Comparison of ENCODE assay signal across 16 cellular contexts in genomic region chr18:75694292-75694691, GRCh38.
"Had no signal": no experiment of that assay in that cellular context is flagged by ENCODE, and none has a peak within 500 bp of the region (broad histone marks: within the 10 kb centered on the region; RNA-seq: fewer than 3 reads in every experiment).

No MANE protein-coding gene starts in this region.

- H3K9me3 Mint-ChIP-seq: activated CD4-positive, alpha-beta memory T cell treated with anti-CD3 and anti-CD28 coated beads for 36 hours; activated naive CD8-positive, alpha-beta T cell treated with anti-CD3 and anti-CD28 coated beads for 36 hours; nephron progenitor cell; stimulated activated naive CD8-positive, alpha-beta T cell treated with anti-CD3 and anti-CD28 coated beads, Interleukin-15, Interleukin-2, amounts not matched to agents 100 ng/mL and 50 ng/mL, for 24 hours had no signal

- DNase-seq: activated CD4-positive, alpha-beta memory T cell treated with anti-CD3 and anti-CD28 coated beads for 36 hours; activated CD4-positive, alpha-beta T cell treated with anti-CD3 and anti-CD28 coated beads for 48 hours; activated naive CD4-positive, alpha-beta T cell treated with Interleukin-2 at 50 U/mL for 16 hours; activated naive CD8-positive, alpha-beta T cell treated with anti-CD3 and anti-CD28 coated beads for 36 hours; activated T-cell treated with anti-CD3 and anti-CD28 coated beads, Interleukin-2, amount 50 U/mL, for 48 hours; colonic mucosa; left colon; nephron progenitor cell; right cardiac atrium; stimulated activated CD4-positive, alpha-beta T cell treated with anti-CD3 and anti-CD28 coated beads, Interleukin-12 subunit alpha, Interleukin-12 subunit beta, amount 100 ng/mL, for 4 hours; stimulated activated CD4-positive, alpha-beta T cell treated with anti-CD3 and anti-CD28 coated beads, Interleukin-4, amount 100 ng/mL, for 4 hours; substantia nigra; thyroid gland; upper lobe of right lung had no signal

- H3K4me3 Mint-ChIP-seq: activated CD4-positive, alpha-beta memory T cell treated with anti-CD3 and anti-CD28 coated beads for 36 hours; activated naive CD8-positive, alpha-beta T cell treated with anti-CD3 and anti-CD28 coated beads for 36 hours; memory B cell; nephron progenitor cell; stimulated activated naive CD8-positive, alpha-beta T cell treated with anti-CD3 and anti-CD28 coated beads, Interleukin-15, Interleukin-2, amounts not matched to agents 100 ng/mL and 50 ng/mL, for 24 hours had no signal

- H3K4me1 Mint-ChIP-seq: activated naive CD8-positive, alpha-beta T cell treated with anti-CD3 and anti-CD28 coated beads for 36 hours; memory B cell had no signal

- H3K27ac Mint-ChIP-seq: activated CD4-positive, alpha-beta memory T cell treated with anti-CD3 and anti-CD28 coated beads for 36 hours; activated naive CD8-positive, alpha-beta T cell treated with anti-CD3 and anti-CD28 coated beads for 36 hours; memory B cell; nephron progenitor cell; stimulated activated naive CD8-positive, alpha-beta T cell treated with anti-CD3 and anti-CD28 coated beads, Interleukin-15, Interleukin-2, amounts not matched to agents 100 ng/mL and 50 ng/mL, for 24 hours had no signal

- H3K36me3 Mint-ChIP-seq: activated CD4-positive, alpha-beta memory T cell treated with anti-CD3 and anti-CD28 coated beads for 36 hours; activated naive CD8-positive, alpha-beta T cell treated with anti-CD3 and anti-CD28 coated beads for 36 hours; memory B cell had no signal

- ATAC-seq: left colon, right cardiac atrium, upper lobe of right lung had no signal
